In the genomic region with DNA sequence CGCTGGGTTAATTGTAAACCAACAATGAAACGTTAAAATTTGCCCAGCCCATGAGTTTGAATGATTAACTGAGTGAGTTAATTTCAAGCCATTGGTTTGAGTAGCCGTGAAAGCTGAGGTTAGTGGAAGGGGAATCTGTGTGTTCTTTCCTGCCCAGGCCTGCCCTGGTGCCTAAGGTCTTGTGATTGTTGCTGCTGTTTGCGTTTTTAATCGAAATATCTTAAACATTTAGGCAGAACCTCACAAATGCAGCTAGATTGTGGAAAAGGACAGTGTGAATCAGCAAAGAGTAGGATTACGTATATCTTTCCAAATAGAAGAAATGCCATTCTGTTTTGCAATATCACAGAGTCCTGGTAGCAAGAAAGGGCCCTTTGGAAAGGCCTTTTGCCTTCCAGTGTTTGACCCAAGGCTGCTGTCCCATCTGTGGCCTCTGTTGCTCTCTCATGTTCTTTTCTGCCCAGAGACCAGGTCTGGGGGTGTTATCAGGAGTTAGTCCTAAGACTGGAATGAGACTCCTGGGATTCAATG, we compare ENCODE assay signal across 9 cellular contexts.
DNase-seq lines count a peak whose midpoint lies in the region; ATAC-seq and TF ChIP-seq lines count a peak whose summit lies in the region.
"Had no signal": no experiment of that assay in that cellular context is flagged by ENCODE, and none has a peak within 500 bp of the region (broad histone marks: within the 10 kb centered on the region; RNA-seq: fewer than 3 reads in every experiment).

No MANE protein-coding gene starts in this region.

- peaks cover 10% of the 10 kb centered on the region for H3K79me2 ChIP-seq in smooth muscle cell (ENCODE audit: low read depth)

- H3K27me3 ChIP-seq in smooth muscle cell (ENCODE audit: low read depth): no peaks in the 10 kb centered on the region
- no peaks in the 10 kb centered on the region for H3K27me3 ChIP-seq in tibial nerve

- no peak for TF ChIP-seq CTCF in smooth muscle cell (IDR thresholded peaks at IDR 0.05; ENCODE audit: borderline replicate concordance, insufficient read depth, poor library complexity, severe bottlenecking)
- TF ChIP-seq CTCF in tibial nerve (IDR thresholded peaks at IDR 0.05): no peak

- H3K36me3 ChIP-seq in smooth muscle cell (ENCODE audit: low read depth): no peaks in the 10 kb centered on the region
- H3K36me3 ChIP-seq in tibial nerve: no peaks in the 10 kb centered on the region

- peak overlapping the region; percentile 64 for H3K9ac ChIP-seq in smooth muscle cell (ENCODE audit: low read depth)

- H3F3A ChIP-seq in smooth muscle cell (ENCODE audit: low read depth): peaks cover 18% of the 10 kb centered on the region

- no peak for TF ChIP-seq POLR2A in tibial nerve (IDR thresholded peaks at IDR 0.05)

- 22% methylated on average over 6 of the region's 6 CpGs for WGBS in smooth muscle cell (ENCODE audit: low lambda C conversion rate)
- 67 to 71% methylated on average over 6 of the region's 6 CpGs for WGBS in tibial nerve, 2 donors

- no peak overlapping the region for H2AFZ ChIP-seq in smooth muscle cell (ENCODE audit: low read depth)

- ATAC-seq in HG03280 (IDR thresholded peaks at IDR 0.05; ENCODE audit: unreplicated experiment): no peak

- no peaks in the 10 kb centered on the region for H4K20me1 ChIP-seq in smooth muscle cell (ENCODE audit: low read depth)

- H3K9me3 ChIP-seq in smooth muscle cell (replicated peaks; ENCODE audit: low read depth) (no peaks in the 10 kb centered on the region), tibial nerve (peaks cover 0 to 11% (median 0%) of the 10 kb centered on the region in 4 donors)

- H3K27ac ChIP-seq in smooth muscle cell (ENCODE audit: low read depth) (peak overlapping the region; percentile 87), tibial nerve (peak overlapping the region in 1 of 4 donors; percentile 14)
- H3K27ac ChIP-seq: 22Rv1 had no signal

- TF ChIP-seq EP300 in tibial nerve (IDR thresholded peaks at IDR 0.05): no peak

- H3K4me1 ChIP-seq in smooth muscle cell (ENCODE audit: low read depth): peaks cover 20% of the 10 kb centered on the region
- H3K4me1 ChIP-seq in tibial nerve: peaks cover 0 to 7% (median 3%) of the 10 kb centered on the region in 4 donors

- DNase-seq in DMS 273 (lab: John Stamatoyannopoulos, UW; ENCODE audit: unreplicated experiment): peak; percentile 11
- no peak for DNase-seq in DMS 273 treated with DMSO at 0.1 percent for 48 hours (lab: John Stamatoyannopoulos, UW)
- DNase-seq in HuH-7.5 (ENCODE audit: low spot score): peak; percentile 38
- peak; percentile 76 for DNase-seq in fibroblast of gingiva (ENCODE audit: low read depth)
- DNase-seq in smooth muscle cell (lab: John Stamatoyannopoulos, UW; ENCODE audit: unreplicated experiment): no peak
- DNase-seq in medulla oblongata (ENCODE audit: extremely low spot score): no peak
- DNase-seq in tibial nerve (ENCODE audit: low spot score in 2 of 2): no peak

- no peak overlapping the region for H3K4me3 ChIP-seq in smooth muscle cell
- no peak overlapping the region for H3K4me3 ChIP-seq in tibial nerve

- H3K4me2 ChIP-seq in smooth muscle cell: peak overlapping the region; percentile 51

Comparison
In these comparisons a context has a peak if more than half of its experiments do, and no peak if none do; other contexts are left out.
1. DNase-seq: peak in DMS 273 (single experiment), HuH-7.5 (single experiment) and fibroblast of gingiva (single experiment); none in DMS 273 treated with DMSO at 0.1 percent for 48 hours (single experiment), smooth muscle cell (single experiment), medulla oblongata (single experiment) and tibial nerve (0 of 2).